In genomic region chr2:98172150-98172765, GRCh38 we compare ENCODE assay signal across 18 cellular contexts.
"Had no signal": no experiment of that assay in that cellular context is flagged by ENCODE, and none has a peak within 500 bp of the region (broad histone marks: within the 10 kb centered on the region; RNA-seq: fewer than 3 reads in every experiment).

No MANE protein-coding gene starts in this region.

- H3K36me3 ChIP-seq: sigmoid colon, WERI-Rb-1 had no signal

- H3K4me3 Mint-ChIP-seq: activated naive CD8-positive, alpha-beta T cell treated with anti-CD3 and anti-CD28 coated beads, Interleukin-2, amount 10 ng/mL, durations not matched to agents 7 days and 5 days; dendritic cell treated with granulocyte-macrophage colony-stimulating factor and Interleukin-4, amounts not matched to agents 40 ng/mL and 50 ng/mL, for 4 days; memory B cell; naive B cell; neural crest cell; T-helper 1 cell treated with Interleukin-12 subunit alpha and Interleukin-12 subunit beta and Interleukin-4 antibody, amounts not matched to agents 30 μg/mL and 1 μg/mL, for 36 hours had no signal

- H3K27me3 ChIP-seq: body of pancreas, sigmoid colon had no signal

- H3K27ac ChIP-seq: body of pancreas, sigmoid colon, WERI-Rb-1 had no signal

- H3K9me3 Mint-ChIP-seq: activated naive CD8-positive, alpha-beta T cell treated with anti-CD3 and anti-CD28 coated beads, Interleukin-2, amount 10 ng/mL, durations not matched to agents 7 days and 5 days; T-helper 1 cell treated with Interleukin-12 subunit alpha and Interleukin-12 subunit beta and Interleukin-4 antibody, amounts not matched to agents 30 μg/mL and 1 μg/mL, for 36 hours had no signal

- H3K9me3 ChIP-seq: body of pancreas, mucosa of descending colon, sigmoid colon had no signal

- DNase-seq: activated CD4-positive, alpha-beta T cell treated with anti-CD3 and anti-CD28 coated beads for 1 hour; activated CD4-positive, alpha-beta T cell treated with anti-CD3 and anti-CD28 coated beads, Interleukin-2, amount 50 U/mL, for 4 hours; activated naive CD8-positive, alpha-beta T cell treated with anti-CD3 and anti-CD28 coated beads, Interleukin-2, amount 10 ng/mL, durations not matched to agents 7 days and 5 days; body of pancreas; central memory CD4-positive, alpha-beta T cell; effector memory CD4-positive, alpha-beta T cell; hypothalamus; islet precursor cell; mucosa of descending colon; naive B cell; sigmoid colon; stimulated activated naive B cell treated with anti-CD40 and anti-IgM and Interleukin-4, amounts not matched to agents 10 μg/mL and 1 μg/mL and 100 μg/mL, for 72 hours; WERI-Rb-1 had no signal

- H3K36me3 Mint-ChIP-seq: activated naive CD8-positive, alpha-beta T cell treated with anti-CD3 and anti-CD28 coated beads, Interleukin-2, amount 10 ng/mL, durations not matched to agents 7 days and 5 days; stimulated activated naive B cell treated with anti-CD40 and anti-IgM and Interleukin-4, amounts not matched to agents 10 μg/mL and 1 μg/mL and 100 μg/mL, for 72 hours had no signal

- H3K27ac Mint-ChIP-seq: activated naive CD8-positive, alpha-beta T cell treated with anti-CD3 and anti-CD28 coated beads, Interleukin-2, amount 10 ng/mL, durations not matched to agents 7 days and 5 days; dendritic cell treated with granulocyte-macrophage colony-stimulating factor and Interleukin-4, amounts not matched to agents 40 ng/mL and 50 ng/mL, for 4 days; memory B cell; stimulated activated naive B cell treated with anti-CD40 and anti-IgM and Interleukin-4, amounts not matched to agents 10 μg/mL and 1 μg/mL and 100 μg/mL, for 72 hours; T-helper 1 cell treated with Interleukin-12 subunit alpha and Interleukin-12 subunit beta and Interleukin-4 antibody, amounts not matched to agents 30 μg/mL and 1 μg/mL, for 36 hours had no signal

- H3K4me1 ChIP-seq: body of pancreas, sigmoid colon had no signal

- H3K4me3 ChIP-seq: body of pancreas, mucosa of descending colon, sigmoid colon had no signal

- ATAC-seq: body of pancreas; left lobe of liver; mucosa of descending colon; stimulated activated naive B cell treated with anti-CD40 and anti-IgM and Interleukin-4, amounts not matched to agents 10 μg/mL and 1 μg/mL and 100 μg/mL, for 72 hours had no signal
